1 cellular context compared by ENCODE assay signal in the genomic region with DNA sequence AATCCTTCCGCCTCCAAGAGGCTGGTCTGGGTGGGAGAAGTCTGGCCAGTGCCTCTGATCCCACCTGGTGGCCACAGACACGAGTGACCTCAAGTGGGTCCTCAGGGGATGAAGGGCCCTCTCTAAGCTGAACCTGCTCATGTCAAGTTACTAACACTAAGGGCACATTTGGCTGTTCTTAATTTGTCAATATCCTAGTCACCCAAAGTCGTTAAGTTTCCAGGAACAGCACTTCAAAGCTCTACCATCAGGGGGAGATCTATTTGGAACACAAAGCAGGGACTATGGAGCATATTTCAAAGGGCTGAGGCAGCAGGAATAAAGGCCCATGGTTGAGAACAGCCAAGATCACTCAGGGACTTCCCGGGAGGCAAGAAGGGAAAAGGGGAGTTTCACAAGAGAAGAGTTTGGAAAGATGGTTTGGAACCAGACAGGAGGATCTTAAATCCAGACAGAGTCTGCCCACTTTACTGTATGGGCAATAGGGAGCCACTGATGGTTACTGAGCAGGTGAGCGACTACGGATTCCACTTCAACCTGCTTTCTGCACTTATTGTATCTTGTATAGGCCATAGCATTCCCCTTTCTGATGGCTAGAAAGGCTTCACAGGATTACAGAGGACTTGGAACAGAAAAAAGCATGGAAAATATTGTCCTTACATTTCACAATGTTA.
TF ChIP-seq lines count a peak whose summit lies in the region.

No MANE protein-coding gene starts in this region.

TF ChIP-seq in GM23338, 12 proteins besides CTCF, POLR2A, EP300 and RAD21 (continued from another document):
- no peak for TF ChIP-seq REST (IDR thresholded peaks at IDR 0.05; ENCODE audit: unreplicated experiment)
- TF ChIP-seq ZNF331 (CRISPR knock-in tag; IDR thresholded peaks at IDR 0.05; ENCODE audit: low read depth): no peak
- TF ChIP-seq ZNF462 (CRISPR knock-in tag; IDR thresholded peaks at IDR 0.05): no peak
- TF ChIP-seq CREB1 (CRISPR knock-in tag; IDR thresholded peaks at IDR 0.05; ENCODE audit: low read depth): no peak
- TF ChIP-seq POLR2AphosphoS5 (IDR thresholded peaks at IDR 0.05; ENCODE audit: low read depth): no peak
- no peak for TF ChIP-seq STAT1 (IDR thresholded peaks at IDR 0.05; ENCODE audit: unreplicated experiment)
TF ChIP-seq in GM23338: peak in this region for 0.
